ENCODE assay signal across 34 cellular contexts in genomic region chr13:91112878-91113277, GRCh38.
"Had no signal": no experiment of that assay in that cellular context is flagged by ENCODE, and none has a peak within 500 bp of the region (broad histone marks: within the 10 kb centered on the region; RNA-seq: fewer than 3 reads in every experiment).

No MANE protein-coding gene starts in this region.

- ATAC-seq: activated CD4-positive, alpha-beta T cell treated with anti-CD3 and anti-CD28 coated beads for 36 hours; activated CD8-positive, alpha-beta memory T cell treated with anti-CD3 and anti-CD28 coated beads, Interleukin-2, amount 10 ng/mL, durations not matched to agents 7 days and 5 days; activated CD8-positive, alpha-beta T cell treated with anti-CD3 and anti-CD28 coated beads, Interleukin-2, amount 10 ng/mL, durations not matched to agents 7 days and 5 days; activated naive CD8-positive, alpha-beta T cell treated with anti-CD3 and anti-CD28 coated beads, Interleukin-2, amount 50 U/mL, for 24 hours; body of pancreas; effector memory CD8-positive, alpha-beta T cell; foreskin keratinocyte; gastrocnemius medialis; heart left ventricle; T-helper 17 cell had no signal

- H3K4me1 ChIP-seq: adrenal gland, body of pancreas, esophagus muscularis mucosa, foreskin keratinocyte, gastrocnemius medialis, heart left ventricle had no signal

- H3K4me3 ChIP-seq: adrenal gland, body of pancreas, esophagus muscularis mucosa, gastrocnemius medialis, heart left ventricle had no signal

- H3K9me3 Mint-ChIP-seq: activated CD4-positive, alpha-beta memory T cell treated with anti-CD3 and anti-CD28 coated beads for 36 hours; activated CD4-positive, alpha-beta T cell treated with anti-CD3 and anti-CD28 coated beads, Interleukin-2, amount 10 ng/mL, durations not matched to agents 24 days and 14 days; activated naive CD4-positive, alpha-beta T cell treated with anti-CD3 and anti-CD28 coated beads for 36 hours; activated naive CD8-positive, alpha-beta T cell treated with anti-CD3 and anti-CD28 coated beads for 36 hours; activated naive CD8-positive, alpha-beta T cell treated with anti-CD3 and anti-CD28 coated beads, Interleukin-2, amount 50 U/mL, for 24 hours; activated T-helper 1 cell treated with anti-CD3 and anti-CD28 coated beads, Interleukin-12 subunit alpha, Interleukin-12 subunit beta, Interleukin-2, Interleukin-4 antibody, amounts not matched to agents 30 ng/mL and 10 ng/mL and 1 ng/mL, durations not matched to agents 14 hours and 24 hours and 36 hours; activated T-helper 2 cell treated with anti-CD3 and anti-CD28 coated beads, Interferon-gamma antibody, Interleukin-2, Interleukin-4, amounts not matched to agents 10 μg/mL and 5 μg/mL and 100 μg/mL, durations not matched to agents 14 hours and 24 hours and 36 hours had no signal

- H3K27ac ChIP-seq: adrenal gland, body of pancreas, esophagus muscularis mucosa, foreskin keratinocyte, gastrocnemius medialis, heart left ventricle had no signal

- H3K36me3 ChIP-seq: adrenal gland, esophagus muscularis mucosa, gastrocnemius medialis, heart left ventricle had no signal

- H3K27me3 ChIP-seq: adrenal gland, body of pancreas, esophagus muscularis mucosa, foreskin keratinocyte, gastrocnemius medialis, heart left ventricle had no signal

- H3K4me1 Mint-ChIP-seq: activated CD4-positive, alpha-beta T cell treated with anti-CD3 and anti-CD28 coated beads for 36 hours; activated CD4-positive, alpha-beta T cell treated with anti-CD3 and anti-CD28 coated beads, Interleukin-2, amount 10 ng/mL, durations not matched to agents 24 days and 14 days; activated CD8-positive, alpha-beta memory T cell treated with anti-CD3 and anti-CD28 coated beads, Interleukin-2, amount 10 ng/mL, durations not matched to agents 7 days and 5 days; activated naive CD4-positive, alpha-beta T cell treated with anti-CD3 and anti-CD28 coated beads, Interleukin-2, amount 50 U/mL, for 24 hours; activated naive CD8-positive, alpha-beta T cell treated with anti-CD3 and anti-CD28 coated beads for 36 hours; activated naive CD8-positive, alpha-beta T cell treated with anti-CD3 and anti-CD28 coated beads, Interleukin-2, amount 50 U/mL, for 24 hours; T-helper 17 cell had no signal

- FAIRE-seq: colon had no signal

- H3K9me3 ChIP-seq: adrenal gland, body of pancreas, esophagus muscularis mucosa, gastrocnemius medialis, heart left ventricle had no signal

- H3K27ac Mint-ChIP-seq: activated CD4-positive, alpha-beta memory T cell treated with anti-CD3 and anti-CD28 coated beads for 36 hours; activated CD4-positive, alpha-beta T cell treated with anti-CD3 and anti-CD28 coated beads for 36 hours; activated CD4-positive, alpha-beta T cell treated with anti-CD3 and anti-CD28 coated beads, Interleukin-2, amount 10 ng/mL, durations not matched to agents 24 days and 14 days; activated CD8-positive, alpha-beta memory T cell treated with anti-CD3 and anti-CD28 coated beads, Interleukin-2, amount 10 ng/mL, durations not matched to agents 7 days and 5 days; activated CD8-positive, alpha-beta T cell treated with anti-CD3 and anti-CD28 coated beads, Interleukin-2, amount 10 ng/mL, durations not matched to agents 7 days and 5 days; activated naive CD4-positive, alpha-beta T cell treated with anti-CD3 and anti-CD28 coated beads for 36 hours; activated naive CD4-positive, alpha-beta T cell treated with anti-CD3 and anti-CD28 coated beads, Interleukin-2, amount 50 U/mL, for 24 hours; activated naive CD8-positive, alpha-beta T cell treated with anti-CD3 and anti-CD28 coated beads for 36 hours; activated naive CD8-positive, alpha-beta T cell treated with anti-CD3 and anti-CD28 coated beads, Interleukin-2, amount 50 U/mL, for 24 hours; activated T-helper 1 cell treated with anti-CD3 and anti-CD28 coated beads, Interleukin-12 subunit alpha, Interleukin-12 subunit beta, Interleukin-2, Interleukin-4 antibody, amounts not matched to agents 30 ng/mL and 10 ng/mL and 1 ng/mL, durations not matched to agents 14 hours and 24 hours and 36 hours; activated T-helper 2 cell treated with anti-CD3 and anti-CD28 coated beads, Interferon-gamma antibody, Interleukin-2, Interleukin-4, amounts not matched to agents 10 μg/mL and 5 μg/mL and 100 μg/mL, durations not matched to agents 14 hours and 24 hours and 36 hours; effector memory CD8-positive, alpha-beta T cell; T-helper 17 cell had no signal

- DNase-seq: activated CD4-positive, alpha-beta memory T cell treated with anti-CD3 and anti-CD28 coated beads for 36 hours; activated CD4-positive, alpha-beta T cell treated with anti-CD3 and anti-CD28 coated beads for 36 hours; activated CD4-positive, alpha-beta T cell treated with anti-CD3 and anti-CD28 coated beads, Interleukin-2, amount 10 ng/mL, durations not matched to agents 24 days and 14 days; activated CD4-positive, CD25-positive, alpha-beta regulatory T cell; activated CD4-positive, CD25-positive, alpha-beta regulatory T cell treated with anti-CD3 and anti-CD28 coated beads, Interleukin-2, amount 50 U/mL, for 72 hours; activated CD8-positive, alpha-beta memory T cell treated with anti-CD3 and anti-CD28 coated beads, Interleukin-2, amount 10 ng/mL, durations not matched to agents 7 days and 5 days; activated CD8-positive, alpha-beta memory T cell treated with anti-CD3 and anti-CD28 coated beads, Interleukin-2, amount 50 U/mL, for 4 hours; activated CD8-positive, alpha-beta T cell treated with anti-CD3 and anti-CD28 coated beads, Interleukin-2, amount 10 ng/mL, durations not matched to agents 7 days and 5 days; activated effector memory CD4-positive, alpha-beta T cell treated with anti-CD3 and anti-CD28 coated beads, Interleukin-2, amount 50 U/mL, for 16 hours; activated naive CD4-positive, alpha-beta T cell treated with anti-CD3 and anti-CD28 coated beads for 36 hours; activated naive CD8-positive, alpha-beta T cell treated with anti-CD3 and anti-CD28 coated beads for 36 hours; activated naive CD8-positive, alpha-beta T cell treated with anti-CD3 and anti-CD28 coated beads, Interleukin-2, amount 50 U/mL, for 24 hours; activated T-cell treated with anti-CD3 and anti-CD28 coated beads, Interleukin-2, amount 50 U/mL, for 1 hour; activated T-cell treated with anti-CD3 and anti-CD28 coated beads, Interleukin-2, amount 50 U/mL, for 48 hours; adrenal gland; amygdala; aorta; body of pancreas; caudate nucleus; cortex of kidney; dermis blood vessel endothelial cell; effector CD4-positive, alpha-beta T cell; effector memory CD8-positive, alpha-beta T cell; erythroblast; foreskin keratinocyte; gastrocnemius medialis; glutamatergic neuron; heart left ventricle; T-helper 17 cell had no signal

- H3K4me3 Mint-ChIP-seq: activated CD4-positive, alpha-beta memory T cell treated with anti-CD3 and anti-CD28 coated beads for 36 hours; activated CD4-positive, alpha-beta T cell treated with anti-CD3 and anti-CD28 coated beads for 36 hours; activated CD4-positive, alpha-beta T cell treated with anti-CD3 and anti-CD28 coated beads, Interleukin-2, amount 10 ng/mL, durations not matched to agents 24 days and 14 days; activated CD8-positive, alpha-beta memory T cell treated with anti-CD3 and anti-CD28 coated beads, Interleukin-2, amount 10 ng/mL, durations not matched to agents 7 days and 5 days; activated CD8-positive, alpha-beta T cell treated with anti-CD3 and anti-CD28 coated beads, Interleukin-2, amount 10 ng/mL, durations not matched to agents 7 days and 5 days; activated naive CD4-positive, alpha-beta T cell treated with anti-CD3 and anti-CD28 coated beads for 36 hours; activated naive CD4-positive, alpha-beta T cell treated with anti-CD3 and anti-CD28 coated beads, Interleukin-2, amount 50 U/mL, for 24 hours; activated naive CD8-positive, alpha-beta T cell treated with anti-CD3 and anti-CD28 coated beads for 36 hours; activated naive CD8-positive, alpha-beta T cell treated with anti-CD3 and anti-CD28 coated beads, Interleukin-2, amount 50 U/mL, for 24 hours; activated T-helper 1 cell treated with anti-CD3 and anti-CD28 coated beads, Interleukin-12 subunit alpha, Interleukin-12 subunit beta, Interleukin-2, Interleukin-4 antibody, amounts not matched to agents 30 ng/mL and 10 ng/mL and 1 ng/mL, durations not matched to agents 14 hours and 24 hours and 36 hours; effector memory CD8-positive, alpha-beta T cell; T-helper 17 cell had no signal

- H3K27me3 Mint-ChIP-seq: activated CD4-positive, alpha-beta memory T cell treated with anti-CD3 and anti-CD28 coated beads for 36 hours; activated CD4-positive, alpha-beta T cell treated with anti-CD3 and anti-CD28 coated beads, Interleukin-2, amount 10 ng/mL, durations not matched to agents 24 days and 14 days; activated CD8-positive, alpha-beta memory T cell treated with anti-CD3 and anti-CD28 coated beads, Interleukin-2, amount 10 ng/mL, durations not matched to agents 7 days and 5 days; effector memory CD8-positive, alpha-beta T cell had no signal

- H3K36me3 Mint-ChIP-seq: activated CD4-positive, alpha-beta memory T cell treated with anti-CD3 and anti-CD28 coated beads for 36 hours; activated CD8-positive, alpha-beta memory T cell treated with anti-CD3 and anti-CD28 coated beads, Interleukin-2, amount 10 ng/mL, durations not matched to agents 7 days and 5 days; activated naive CD4-positive, alpha-beta T cell treated with anti-CD3 and anti-CD28 coated beads, Interleukin-2, amount 50 U/mL, for 24 hours; activated naive CD8-positive, alpha-beta T cell treated with anti-CD3 and anti-CD28 coated beads for 36 hours had no signal
